ENCODE assay signal across 8 cellular contexts in the genomic region with DNA sequence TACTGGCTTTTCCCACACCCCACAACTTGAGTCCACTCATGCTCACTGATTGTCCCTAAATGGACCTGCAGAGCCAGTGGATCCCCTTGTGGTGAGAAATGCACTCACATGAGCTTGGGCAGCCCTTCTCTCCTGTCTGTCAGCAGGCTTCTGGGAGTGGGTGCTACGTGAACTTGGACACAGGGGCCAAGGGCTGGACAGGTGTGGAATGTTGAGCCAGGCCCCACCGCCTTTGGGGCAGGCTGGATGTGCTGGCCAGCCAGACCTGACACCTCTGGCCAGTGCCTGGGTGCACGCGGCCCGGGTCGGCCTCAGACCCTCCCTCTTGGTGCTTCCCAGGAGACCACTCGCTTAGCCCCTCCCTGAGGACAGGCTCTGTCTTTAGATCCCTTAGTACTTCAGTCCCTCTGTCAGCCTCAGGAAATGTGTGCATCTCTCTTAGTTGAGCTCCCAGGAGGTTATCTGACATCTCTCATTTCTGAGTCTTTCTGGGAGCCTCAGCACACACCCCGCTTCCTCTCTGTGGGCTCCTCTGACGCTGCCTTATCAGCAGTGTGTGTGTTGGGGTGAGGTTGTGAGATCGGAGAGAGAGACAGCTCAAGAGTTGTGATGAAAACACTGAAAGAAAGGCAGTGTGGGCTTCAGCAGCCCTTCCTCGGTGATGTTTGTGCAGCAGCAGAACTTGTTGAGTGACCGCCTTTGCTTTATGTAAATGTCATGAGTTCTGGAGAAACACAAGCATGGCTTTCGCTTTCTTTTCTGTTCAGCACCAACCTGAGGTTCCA.
DNase-seq lines count a peak whose midpoint lies in the region; ATAC-seq and TF ChIP-seq lines count a peak whose summit lies in the region.

No MANE protein-coding gene starts in this region.

- 0 out of 2 replicates have a peak overlapping the region, but pooled peaks have one; percentile 9 for H3K4me3 ChIP-seq in WI38 (ENCODE audit: low read depth, low read length)
- H3K4me3 ChIP-seq in duodenal mucosa (ENCODE audit: low read depth in 1 of 2, low read length in 2 of 2), result peak overlapping the region; percentile 42 to 56
- no peak overlapping the region for H3K4me3 ChIP-seq in prostate gland
- no peak overlapping the region for H3K4me3 ChIP-seq in mesenchymal stem cell (ENCODE audit: insufficient read depth in 1 of 2, low read depth in 1 of 2, low read length in 2 of 2)

- H3K18ac ChIP-seq in mesenchymal stem cell (ENCODE audit: low read depth in 1 of 2, low read length in 2 of 2), result no peak overlapping the region

- no peak overlapping the region for H3K4ac ChIP-seq in mesenchymal stem cell (ENCODE audit: low read depth in 1 of 2, low read length in 2 of 2)

- H3K14ac ChIP-seq in mesenchymal stem cell (ENCODE audit: low read length in 2 of 2), result no peak overlapping the region

- no peak overlapping the region for H2AK5ac ChIP-seq in mesenchymal stem cell (ENCODE audit: low read length, severe bottlenecking)

- H3K23ac ChIP-seq in mesenchymal stem cell (ENCODE audit: low read length in 2 of 2), result no peak overlapping the region

- H3K27me3 ChIP-seq in duodenal mucosa (ENCODE audit: control insufficient read depth in 1 of 2, insufficient read depth in 2 of 2, low read length in 2 of 2) (no peaks in the 10 kb centered on the region), prostate gland (replicated peaks; ENCODE audit: insufficient read depth) (no peaks in the 10 kb centered on the region), mesenchymal stem cell (ENCODE audit: control insufficient read depth in 1 of 2, insufficient read depth in 1 of 2, low read length in 2 of 2) (peaks cover 23 to 33% of the 10 kb centered on the region in 2 experiments)

- no peak overlapping the region for H2BK120ac ChIP-seq in mesenchymal stem cell (ENCODE audit: low read depth, low read length)

- H2BK15ac ChIP-seq in mesenchymal stem cell (ENCODE audit: low read depth, poor library complexity, severe bottlenecking), result no peak overlapping the region

- peak; percentile 54 for ATAC-seq in HG03103 (IDR thresholded peaks at IDR 0.05; ENCODE audit: low read depth, unreplicated experiment)

- TF ChIP-seq CTCF in WI38 (IDR thresholded peaks at IDR 0.05; ENCODE audit: low read depth, low read length) (peak; percentile 31), prostate gland (IDR thresholded peaks at IDR 0.05) (no peak)

- WGBS in prostate gland, result 63% methylated on average over 13 of the region's 13 CpGs
- WGBS in mesenchymal stem cell, result 78% methylated on average over 13 of the region's 13 CpGs

- H3K27ac ChIP-seq in duodenal mucosa (ENCODE audit: low read depth, low read length) (peak overlapping the region; percentile 59), prostate gland (peak overlapping the region; percentile 47 to 58), mesenchymal stem cell (ENCODE audit: low read length, poor library complexity, severe bottlenecking) (no peak overlapping the region)

- no peaks in the 10 kb centered on the region for H3K36me3 ChIP-seq in duodenal mucosa (ENCODE audit: control insufficient read depth in 1 of 2, insufficient read depth in 2 of 2, low read length in 2 of 2)
- H3K36me3 ChIP-seq in prostate gland, result no peaks in the 10 kb centered on the region
- no peaks in the 10 kb centered on the region for H3K36me3 ChIP-seq in mesenchymal stem cell (ENCODE audit: control insufficient read depth in 1 of 2, insufficient read depth in 2 of 2, low read depth in 1 of 2, low read length in 2 of 2)

- H3K9me3 ChIP-seq in duodenal mucosa (ENCODE audit: control insufficient read depth in 1 of 2, low read length in 2 of 2), result no peaks in the 10 kb centered on the region
- no peaks in the 10 kb centered on the region for H3K9me3 ChIP-seq in prostate gland
- H3K9me3 ChIP-seq in mesenchymal stem cell (ENCODE audit: control insufficient read depth, low read length), result no peaks in the 10 kb centered on the region

- no peaks in the 10 kb centered on the region for H3K79me1 ChIP-seq in mesenchymal stem cell (replicated peaks; ENCODE audit: low read length, poor library complexity, severe bottlenecking)

- no peak overlapping the region for H4K91ac ChIP-seq in mesenchymal stem cell (ENCODE audit: low read length)

- H3K4me2 ChIP-seq in mesenchymal stem cell (ENCODE audit: low read length, poor library complexity, severe bottlenecking), result no peak overlapping the region

- no peak overlapping the region for H4K8ac ChIP-seq in mesenchymal stem cell (ENCODE audit: low read length)

- no peak for TF ChIP-seq POLR2A in prostate gland (IDR thresholded peaks at IDR 0.05)

- H3K4me1 ChIP-seq in duodenal mucosa (ENCODE audit: control insufficient read depth in 1 of 2, insufficient read depth in 2 of 2, low read length in 2 of 2) (peaks cover 39 to 43% of the 10 kb centered on the region in 2 donors), prostate gland (replicated peaks) (no peaks in the 10 kb centered on the region), mesenchymal stem cell (ENCODE audit: control insufficient read depth, insufficient read depth, low read depth, low read length) (no peaks in the 10 kb centered on the region)

- no peak overlapping the region for H2BK12ac ChIP-seq in mesenchymal stem cell (ENCODE audit: low read length in 2 of 2)

- no peak overlapping the region for H2AFZ ChIP-seq in mesenchymal stem cell (ENCODE audit: low read depth, low read length)

- peak overlapping the region; percentile 20 to 25 for H3K9ac ChIP-seq in duodenal mucosa (ENCODE audit: low read depth in 1 of 2, low read length in 2 of 2)
- H3K9ac ChIP-seq in mesenchymal stem cell (ENCODE audit: low read length), result no peak overlapping the region

- peak in 2 of 3 donors; percentile 38 to 41 for DNase-seq in stimulated activated CD4-positive, alpha-beta T cell treated with anti-CD3 and anti-CD28 coated beads, Interleukin-12 subunit alpha, Interleukin-12 subunit beta, amount 100 ng/mL, for 48 hours (ENCODE audit: low read depth in 2 of 3, low spot score in 1 of 3)
- no peak for DNase-seq in stimulated activated CD4-positive, alpha-beta T cell treated with anti-CD3 and anti-CD28 coated beads, Interleukin-12 subunit alpha, Interleukin-12 subunit beta, amount 100 ng/mL, for 4 hours
- DNase-seq in prostate gland (ENCODE audit: low spot score) (no peak), mesenchymal stem cell (no peak), mesenteric fat pad (ENCODE audit: low spot score) (no peak)

- H2BK5ac ChIP-seq in mesenchymal stem cell (ENCODE audit: low read depth, low read length, poor library complexity, severe bottlenecking), result no peak overlapping the region

- intact Hi-C loops in prostate gland (cut with DNase I), result no loop called here

Comparison
In these comparisons a context has a peak if more than half of its experiments do, and no peak if none do; other contexts are left out.
1. DNase-seq: peak in stimulated activated CD4-positive, alpha-beta T cell treated with anti-CD3 and anti-CD28 coated beads, Interleukin-12 subunit alpha, Interleukin-12 subunit beta, amount 100 ng/mL, for 48 hours (2 of 3); none in stimulated activated CD4-positive, alpha-beta T cell treated with anti-CD3 and anti-CD28 coated beads, Interleukin-12 subunit alpha, Interleukin-12 subunit beta, amount 100 ng/mL, for 4 hours (single experiment), prostate gland (single experiment), mesenchymal stem cell (single experiment) and mesenteric fat pad (single experiment).
2. H3K4me3 ChIP-seq: peak in WI38 (single experiment) and duodenal mucosa (2 of 2); none in prostate gland (0 of 2) and mesenchymal stem cell (0 of 2).